In genomic region chr19:38457202-38457601, GRCh38 we compare ENCODE assay signal across 29 cellular contexts. TPM values are rescaled to one million over a fixed set of nuclear protein-coding genes. Genes with fewer than 3 reads are reported as not detected.
"Had no signal": no experiment of that assay in that cellular context is flagged by ENCODE, and none has a peak within 500 bp of the region (broad histone marks: within the 10 kb centered on the region; RNA-seq: fewer than 3 reads in every experiment).

No MANE protein-coding gene starts in this region.

- H3K79me2 ChIP-seq: parathyroid adenoma had no signal

- H3K9ac ChIP-seq: neural progenitor cell, parathyroid adenoma had no signal

- H3K9me3 ChIP-seq: ovary, psoas muscle, right lobe of liver, sigmoid colon, stomach, thoracic aorta, thyroid gland, tibial nerve, upper lobe of right lung, uterus had no signal

- H3K36me3 Mint-ChIP-seq: naive thymus-derived CD4-positive, alpha-beta T cell; natural killer cell; neural progenitor cell; stimulated activated naive B cell treated with anti-CD40 and anti-IgM and Interleukin-4, amounts not matched to agents 10 μg/mL and 1 μg/mL and 100 μg/mL, for 72 hours; type B pancreatic cell had no signal

- H3K36me3 ChIP-seq: neural progenitor cell, ovary, right lobe of liver, sigmoid colon, stomach, thoracic aorta, thyroid gland, tibial nerve, upper lobe of right lung, uterus had no signal

- H3K4me3 Mint-ChIP-seq: naive thymus-derived CD4-positive, alpha-beta T cell; natural killer cell; neural progenitor cell; stimulated activated effector memory CD8-positive, alpha-beta T cell treated with anti-CD3 and anti-CD28 coated beads, Interleukin-12 subunit alpha, Interleukin-12 subunit beta, amount 100 ng/mL, for 72 hours; stimulated activated naive B cell treated with anti-CD40 and anti-IgM and Interleukin-4, amounts not matched to agents 10 μg/mL and 1 μg/mL and 100 μg/mL, for 72 hours; stimulated activated naive CD8-positive, alpha-beta T cell treated with anti-CD3 and anti-CD28 coated beads, Interleukin-15, Interleukin-2, amounts not matched to agents 100 ng/mL and 50 ng/mL, for 24 hours; type B pancreatic cell had no signal

- H3K4me3 ChIP-seq: neural progenitor cell, ovary, psoas muscle, right lobe of liver, sigmoid colon, stomach, thoracic aorta, thyroid gland, tibial nerve, upper lobe of right lung, uterus had no signal

- FAIRE-seq: small intestine had no signal

- H3K27ac ChIP-seq: neural progenitor cell, ovary, parathyroid adenoma, right lobe of liver, sigmoid colon, stomach, thoracic aorta, thyroid gland, tibial nerve, upper lobe of right lung, uterus had no signal

- H3K27ac Mint-ChIP-seq: natural killer cell; nephron; neural progenitor cell; progenitor cell of endocrine pancreas; stimulated activated effector memory CD8-positive, alpha-beta T cell treated with anti-CD3 and anti-CD28 coated beads, Interleukin-12 subunit alpha, Interleukin-12 subunit beta, amount 100 ng/mL, for 72 hours; stimulated activated naive B cell treated with anti-CD40 and anti-IgM and Interleukin-4, amounts not matched to agents 10 μg/mL and 1 μg/mL and 100 μg/mL, for 72 hours; stimulated activated naive CD8-positive, alpha-beta T cell treated with anti-CD3 and anti-CD28 coated beads, Interleukin-15, Interleukin-2, amounts not matched to agents 100 ng/mL and 50 ng/mL, for 24 hours; type B pancreatic cell had no signal

- H3K9me3 Mint-ChIP-seq: natural killer cell; nephron; stimulated activated effector memory CD8-positive, alpha-beta T cell treated with anti-CD3 and anti-CD28 coated beads, Interleukin-12 subunit alpha, Interleukin-12 subunit beta, amount 100 ng/mL, for 72 hours; stimulated activated naive B cell treated with anti-CD40 and anti-IgM and Interleukin-4, amounts not matched to agents 10 μg/mL and 1 μg/mL and 100 μg/mL, for 72 hours; stimulated activated naive CD8-positive, alpha-beta T cell treated with anti-CD3 and anti-CD28 coated beads, Interleukin-15, Interleukin-2, amounts not matched to agents 100 ng/mL and 50 ng/mL, for 24 hours; type B pancreatic cell had no signal

- H3K27me3 ChIP-seq: neural progenitor cell, ovary, right lobe of liver, sigmoid colon, stomach, thyroid gland, tibial nerve, upper lobe of right lung, uterus had no signal

- H3K4me1 ChIP-seq: neural progenitor cell, parathyroid adenoma, psoas muscle, right lobe of liver, sigmoid colon, stomach, thyroid gland, tibial nerve, upper lobe of right lung, uterus had no signal

- DNase-seq: naive thymus-derived CD4-positive, alpha-beta T cell; natural killer cell; ovary; psoas muscle; right cardiac atrium; right lobe of liver; sigmoid colon; small intestine; stimulated activated CD4-positive, alpha-beta T cell treated with anti-CD3 and anti-CD28 coated beads, Interleukin-15, amount 100 ng/mL, for 24 hours; stimulated activated CD4-positive, alpha-beta T cell treated with anti-CD3 and anti-CD28 coated beads, Interleukin-2, amount 100 ng/mL, for 24 hours; stimulated activated CD4-positive, alpha-beta T cell treated with anti-CD3 and anti-CD28 coated beads, Interleukin-2, amount 100 ng/mL, for 48 hours; stimulated activated CD4-positive, alpha-beta T cell treated with anti-CD3 and anti-CD28 coated beads, Interleukin-4, amount 100 ng/mL, for 24 hours; stimulated activated naive B cell treated with anti-CD40 and anti-IgM and Interleukin-4, amounts not matched to agents 10 μg/mL and 1 μg/mL and 100 μg/mL, for 72 hours; stimulated activated naive CD4-positive, alpha-beta T cell treated with Interleukin-2 at 50 U/mL for 16 hours; stomach; thyroid gland; upper lobe of right lung; uterus had no signal

- H3K4me2 ChIP-seq: neural progenitor cell had no signal

- H2AFZ ChIP-seq: neural progenitor cell, parathyroid adenoma had no signal

- H3K4me1 Mint-ChIP-seq: nephron, neural progenitor cell had no signal

- ATAC-seq: naive thymus-derived CD4-positive, alpha-beta T cell; natural killer cell; psoas muscle; right cardiac atrium; right lobe of liver; stimulated activated effector memory CD8-positive, alpha-beta T cell treated with anti-CD3 and anti-CD28 coated beads, Interleukin-12 subunit alpha, Interleukin-12 subunit beta, amount 100 ng/mL, for 72 hours; stimulated activated naive B cell treated with anti-CD40 and anti-IgM and Interleukin-4, amounts not matched to agents 10 μg/mL and 1 μg/mL and 100 μg/mL, for 72 hours had no signal

RNA-seq across cellular contexts. Expression of gene RYR1, which starts 23.7 kb away (rescaled TPM):
- polyA plus RNA-seq: naive thymus-derived CD4-positive, alpha-beta T cell had no signal

RNA-seq across cellular contexts. Expression of gene RASGRP4, which starts 31.2 kb away (rescaled TPM):
- total RNA-seq: progenitor cell of endocrine pancreas, renal cortical epithelial cell had no signal
- polyA plus RNA-seq: neural cell had no signal
